In the genomic region with DNA sequence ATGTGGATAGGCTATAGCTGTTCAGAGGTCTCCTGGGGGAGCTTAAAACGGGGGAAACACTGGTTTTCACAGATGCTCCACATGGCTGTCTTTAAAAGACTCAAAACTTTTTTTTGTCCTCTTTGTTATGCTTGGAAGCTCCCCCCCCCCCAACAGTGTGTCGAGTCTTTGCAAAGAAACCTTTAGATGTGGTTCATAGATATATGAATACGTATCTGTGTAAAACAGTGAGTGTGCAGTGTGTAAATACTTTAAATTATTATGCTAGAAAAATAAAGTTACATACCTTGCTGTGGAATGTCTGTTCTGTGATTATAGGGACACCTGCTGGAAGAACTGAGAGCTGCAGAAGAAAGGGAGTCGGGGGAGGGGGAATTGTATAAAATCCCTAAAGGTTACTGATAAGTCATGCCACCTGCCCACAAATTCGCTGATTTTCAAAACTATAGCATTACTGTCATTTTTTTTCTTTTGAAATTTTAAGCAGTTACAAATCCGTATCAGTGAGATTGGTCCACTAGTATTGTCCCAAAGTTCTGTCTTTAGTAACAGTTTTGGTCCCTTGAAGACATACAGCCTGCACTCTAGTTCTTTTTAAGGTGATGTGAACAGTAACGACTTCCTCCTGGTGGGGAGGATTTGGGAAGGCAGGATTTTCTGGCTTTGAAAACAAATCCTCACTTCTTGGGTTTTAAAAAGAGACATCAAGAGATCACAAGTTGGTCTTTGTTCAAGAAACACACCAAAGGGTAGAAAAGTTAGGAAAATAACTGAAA, we compare ENCODE assay signal across 1 cellular context.
TF ChIP-seq lines count a peak whose summit lies in the region.

No MANE protein-coding gene starts in this region.

TF ChIP-seq in HCT116, 20 proteins besides CTCF, POLR2A, EP300 and RAD21 (continued from another document):
- TF ChIP-seq, protein P1, sequence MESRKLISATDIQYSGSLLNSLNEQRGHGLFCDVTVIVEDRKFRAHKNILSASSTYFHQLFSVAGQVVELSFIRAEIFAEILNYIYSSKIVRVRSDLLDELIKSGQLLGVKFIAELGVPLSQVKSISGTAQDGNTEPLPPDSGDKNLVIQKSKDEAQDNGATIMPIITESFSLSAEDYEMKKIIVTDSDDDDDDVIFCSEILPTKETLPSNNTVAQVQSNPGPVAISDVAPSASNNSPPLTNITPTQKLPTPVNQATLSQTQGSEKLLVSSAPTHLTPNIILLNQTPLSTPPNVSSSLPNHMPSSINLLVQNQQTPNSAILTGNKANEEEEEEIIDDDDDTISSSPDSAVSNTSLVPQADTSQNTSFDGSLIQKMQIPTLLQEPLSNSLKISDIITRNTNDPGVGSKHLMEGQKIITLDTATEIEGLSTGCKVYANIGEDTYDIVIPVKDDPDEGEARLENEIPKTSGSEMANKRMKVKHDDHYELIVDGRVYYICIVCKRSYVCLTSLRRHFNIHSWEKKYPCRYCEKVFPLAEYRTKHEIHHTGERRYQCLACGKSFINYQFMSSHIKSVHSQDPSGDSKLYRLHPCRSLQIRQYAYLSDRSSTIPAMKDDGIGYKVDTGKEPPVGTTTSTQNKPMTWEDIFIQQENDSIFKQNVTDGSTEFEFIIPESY (IDR thresholded peaks at IDR 0.05; ENCODE audit: extremely low read depth, insufficient replicate concordance, low read length) = no peak
- TF ChIP-seq ELF1 (IDR thresholded peaks at IDR 0.05; ENCODE audit: borderline replicate concordance, low read depth) (no peak), ZNF274 (IDR thresholded peaks at IDR 0.05; ENCODE audit: low read depth, low read length) (no peak), EZH2 (IDR thresholded peaks at IDR 0.05) (no peak)
TF ChIP-seq in HCT116: peak in this region for 0.
